ENCODE assay signal across 33 cellular contexts in genomic region chr17:18100616-18101015, GRCh38.
"Had no signal": no experiment of that assay in that cellular context is flagged by ENCODE, and none has a peak within 500 bp of the region (broad histone marks: within the 10 kb centered on the region; RNA-seq: fewer than 3 reads in every experiment).

No MANE protein-coding gene starts in this region.

- H3K9me3 ChIP-seq: adrenal gland, body of pancreas, breast epithelium had no signal

- H3K4me3 ChIP-seq: adrenal gland, body of pancreas, breast epithelium had no signal

- DNase-seq: activated B cell treated with CpG ODN at 0.5 μM for 24 hours; activated CD4-positive, alpha-beta memory T cell treated with anti-CD3 and anti-CD28 coated beads, Interleukin-2, amount 10 ng/mL, durations not matched to agents 7 days and 5 days; activated CD4-positive, alpha-beta T cell treated with anti-CD3 and anti-CD28 coated beads for 48 hours; activated CD4-positive, alpha-beta T cell treated with anti-CD3 and anti-CD28 coated beads, Interleukin-2, amount 10 ng/mL, durations not matched to agents 7 days and 5 days; activated CD4-positive, alpha-beta T cell treated with anti-CD3 and anti-CD28 coated beads, Interleukin-2, amount 50 U/mL, for 48 hours; activated CD4-positive, CD25-positive, alpha-beta regulatory T cell treated with anti-CD3 and anti-CD28 coated beads, Interleukin-2, amount 50 U/mL, for 72 hours; activated CD8-positive, alpha-beta memory T cell treated with anti-CD3 and anti-CD28 coated beads, Interleukin-2, amount 50 U/mL, for 4 hours; activated effector memory CD4-positive, alpha-beta T cell treated with anti-CD3 and anti-CD28 coated beads, Interleukin-2, amount 50 U/mL, for 16 hours; activated gamma-delta T cell treated with Interleukin-2 at 50 U/mL for 16 hours; activated naive CD4-positive, alpha-beta T cell; activated naive CD4-positive, alpha-beta T cell treated with anti-CD3 and anti-CD28 coated beads for 36 hours; activated naive CD4-positive, alpha-beta T cell treated with anti-CD3 and anti-CD28 coated beads, Interleukin-2, amount 50 U/mL, for 16 hours; activated naive CD8-positive, alpha-beta T cell treated with anti-CD3 and anti-CD28 coated beads for 36 hours; activated T-cell treated with anti-CD3 and anti-CD28 coated beads for 4 hours; activated T-cell treated with anti-CD3 and anti-CD28 coated beads, Interleukin-2, amount 50 U/mL, for 1 hour; activated T-cell treated with anti-CD3 and anti-CD28 coated beads, Interleukin-2, amount 50 U/mL, for 4 hours; activated T-cell treated with anti-CD3 and anti-CD28 coated beads, Interleukin-2, amount 50 U/mL, for 72 hours; adrenal gland; amniotic stem cell; aorta; body of pancreas; brain microvascular endothelial cell; central memory CD4-positive, alpha-beta T cell; T-helper 1 cell; T-helper 2 cell; T-helper 9 cell had no signal

- H3K27ac ChIP-seq: adrenal gland, body of pancreas, brain microvascular endothelial cell, breast epithelium, VCaP had no signal

- H3K27me3 Mint-ChIP-seq: activated B cell treated with CpG ODN at 0.5 μM for 24 hours; activated CD4-positive, alpha-beta memory T cell treated with anti-CD3 and anti-CD28 coated beads, Interleukin-2, amount 10 ng/mL, durations not matched to agents 7 days and 5 days; activated CD4-positive, alpha-beta T cell treated with anti-CD3 and anti-CD28 coated beads, Interleukin-2, amount 10 ng/mL, durations not matched to agents 7 days and 5 days; activated naive CD8-positive, alpha-beta T cell treated with anti-CD3 and anti-CD28 coated beads for 36 hours; activated T-helper 17 cell treated with anti-CD3 and anti-CD28 coated beads, Interleukin-2, amount 50 U/mL, for 72 hours had no signal

- H3K27me3 ChIP-seq: adrenal gland, body of pancreas, brain microvascular endothelial cell, breast epithelium had no signal

- ATAC-seq: activated naive CD4-positive, alpha-beta T cell treated with anti-CD3 and anti-CD28 coated beads, Interleukin-2, amount 50 U/mL, for 72 hours; activated T-cell treated with anti-CD3 and anti-CD28 coated beads, Interleukin-2, amount 50 U/mL, for 4 hours; activated T-cell treated with anti-CD3 and anti-CD28 coated beads, Interleukin-2, amount 50 U/mL, for 72 hours; activated T-helper 17 cell treated with anti-CD3 and anti-CD28 coated beads, Interleukin-2, amount 50 U/mL, for 72 hours; body of pancreas had no signal

- H3K4me1 ChIP-seq: adrenal gland, body of pancreas, breast epithelium had no signal

- H3K9me3 Mint-ChIP-seq: activated B cell treated with CpG ODN at 0.5 μM for 24 hours; activated CD4-positive, alpha-beta memory T cell treated with anti-CD3 and anti-CD28 coated beads, Interleukin-2, amount 10 ng/mL, durations not matched to agents 7 days and 5 days; activated CD4-positive, alpha-beta T cell treated with anti-CD3 and anti-CD28 coated beads, Interleukin-2, amount 10 ng/mL, durations not matched to agents 7 days and 5 days; activated naive CD4-positive, alpha-beta T cell treated with anti-CD3 and anti-CD28 coated beads for 36 hours; activated naive CD4-positive, alpha-beta T cell treated with anti-CD3 and anti-CD28 coated beads, Interleukin-2, amount 50 U/mL, for 72 hours; activated naive CD8-positive, alpha-beta T cell treated with anti-CD3 and anti-CD28 coated beads for 36 hours; activated T-cell treated with anti-CD3 and anti-CD28 coated beads, Interleukin-2, amount 50 U/mL, for 4 hours; activated T-cell treated with anti-CD3 and anti-CD28 coated beads, Interleukin-2, amount 50 U/mL, for 72 hours; activated T-helper 1 cell treated with anti-CD3 and anti-CD28 coated beads, Interleukin-12 subunit alpha, Interleukin-12 subunit beta, Interleukin-2, Interleukin-4 antibody, amounts not matched to agents 30 ng/mL and 10 ng/mL and 1 ng/mL, durations not matched to agents 14 hours and 24 hours and 36 hours; activated T-helper 17 cell treated with anti-CD3 and anti-CD28 coated beads, Interleukin-2, amount 50 U/mL, for 72 hours; T-helper 1 cell treated with Interleukin-12 subunit alpha and Interleukin-12 subunit beta and Interleukin-4 antibody, amounts not matched to agents 30 μg/mL and 1 μg/mL, for 36 hours; T-helper 2 cell treated with Interferon-gamma antibody and Interleukin-4, amounts not matched to agents 5 μg/mL and 100 μg/mL, for 36 hours had no signal

- H3K4me3 Mint-ChIP-seq: activated B cell treated with CpG ODN at 0.5 μM for 24 hours; activated CD4-positive, alpha-beta memory T cell treated with anti-CD3 and anti-CD28 coated beads, Interleukin-2, amount 10 ng/mL, durations not matched to agents 7 days and 5 days; activated CD4-positive, alpha-beta T cell treated with anti-CD3 and anti-CD28 coated beads, Interleukin-2, amount 10 ng/mL, durations not matched to agents 7 days and 5 days; activated naive CD4-positive, alpha-beta T cell treated with anti-CD3 and anti-CD28 coated beads for 36 hours; activated naive CD8-positive, alpha-beta T cell treated with anti-CD3 and anti-CD28 coated beads for 36 hours; activated T-cell treated with anti-CD3 and anti-CD28 coated beads, Interleukin-2, amount 50 U/mL, for 4 hours; activated T-cell treated with anti-CD3 and anti-CD28 coated beads, Interleukin-2, amount 50 U/mL, for 72 hours; activated T-helper 1 cell treated with anti-CD3 and anti-CD28 coated beads, Interleukin-12 subunit alpha, Interleukin-12 subunit beta, Interleukin-2, Interleukin-4 antibody, amounts not matched to agents 30 ng/mL and 10 ng/mL and 1 ng/mL, durations not matched to agents 14 hours and 24 hours and 36 hours; activated T-helper 17 cell treated with anti-CD3 and anti-CD28 coated beads, Interleukin-2, amount 50 U/mL, for 72 hours; T-helper 1 cell treated with Interleukin-12 subunit alpha and Interleukin-12 subunit beta and Interleukin-4 antibody, amounts not matched to agents 30 μg/mL and 1 μg/mL, for 36 hours; T-helper 2 cell treated with Interferon-gamma antibody and Interleukin-4, amounts not matched to agents 5 μg/mL and 100 μg/mL, for 36 hours had no signal

- H3K27ac Mint-ChIP-seq: activated B cell treated with CpG ODN at 0.5 μM for 24 hours; activated CD4-positive, alpha-beta memory T cell treated with anti-CD3 and anti-CD28 coated beads, Interleukin-2, amount 10 ng/mL, durations not matched to agents 7 days and 5 days; activated CD4-positive, alpha-beta T cell treated with anti-CD3 and anti-CD28 coated beads, Interleukin-2, amount 10 ng/mL, durations not matched to agents 7 days and 5 days; activated naive CD4-positive, alpha-beta T cell treated with anti-CD3 and anti-CD28 coated beads for 36 hours; activated naive CD4-positive, alpha-beta T cell treated with anti-CD3 and anti-CD28 coated beads, Interleukin-2, amount 50 U/mL, for 72 hours; activated naive CD8-positive, alpha-beta T cell treated with anti-CD3 and anti-CD28 coated beads for 36 hours; activated T-cell treated with anti-CD3 and anti-CD28 coated beads, Interleukin-2, amount 50 U/mL, for 72 hours; activated T-helper 1 cell treated with anti-CD3 and anti-CD28 coated beads, Interleukin-12 subunit alpha, Interleukin-12 subunit beta, Interleukin-2, Interleukin-4 antibody, amounts not matched to agents 30 ng/mL and 10 ng/mL and 1 ng/mL, durations not matched to agents 14 hours and 24 hours and 36 hours; activated T-helper 17 cell treated with anti-CD3 and anti-CD28 coated beads, Interleukin-2, amount 50 U/mL, for 72 hours; T-helper 1 cell treated with Interleukin-12 subunit alpha and Interleukin-12 subunit beta and Interleukin-4 antibody, amounts not matched to agents 30 μg/mL and 1 μg/mL, for 36 hours; T-helper 2 cell treated with Interferon-gamma antibody and Interleukin-4, amounts not matched to agents 5 μg/mL and 100 μg/mL, for 36 hours had no signal

- H3K4me1 Mint-ChIP-seq: activated naive CD8-positive, alpha-beta T cell treated with anti-CD3 and anti-CD28 coated beads for 36 hours had no signal
